Comparison of ENCODE assay signal across 24 cellular contexts in genomic region chr4:182369211-182369610, GRCh38.
DNase-seq lines count a peak whose midpoint lies in the region; ATAC-seq, FAIRE-seq and TF ChIP-seq lines count a peak whose summit lies in the region.
"Had no signal": no experiment of that assay in that cellular context is flagged by ENCODE, and none has a peak within 500 bp of the region (broad histone marks: within the 10 kb centered on the region; RNA-seq: fewer than 3 reads in every experiment).

No MANE protein-coding gene starts in this region.

- TF ChIP-seq CTCF in A673 (conservative IDR thresholded peaks at IDR 0.05; ENCODE audit: low read depth, low read length) (no peak), HFFc6 (IDR thresholded peaks at IDR 0.05) (no peak), astrocyte (IDR thresholded peaks at IDR 0.05; ENCODE audit: insufficient read depth, low read depth, low read length) (no peak), hepatocyte (IDR thresholded peaks at IDR 0.05; ENCODE audit: poor library complexity) (no peak), endothelial cell (IDR thresholded peaks at IDR 0.05; ENCODE audit: unreplicated experiment) (no peak), esophagus muscularis mucosa (IDR thresholded peaks at IDR 0.05) (no peak)

- no peaks in the 10 kb centered on the region for H3K36me3 ChIP-seq in A673 (ENCODE audit: insufficient read depth, low read length, poor library complexity, severe bottlenecking)
- H3K36me3 ChIP-seq in astrocyte (ENCODE audit: insufficient read depth, low read length): no peaks in the 10 kb centered on the region
- H3K36me3 ChIP-seq in hepatocyte (replicated peaks; ENCODE audit: insufficient read depth, low read depth): no peaks in the 10 kb centered on the region
- H3K36me3 ChIP-seq in esophagus muscularis mucosa: no peaks in the 10 kb centered on the region
- H3K36me3 ChIP-seq: prostate gland had no signal

- no peaks in the 10 kb centered on the region for H4K20me1 ChIP-seq in astrocyte (ENCODE audit: insufficient read depth, low read length)
- H4K20me1 ChIP-seq in hepatocyte (ENCODE audit: insufficient read depth, poor library complexity, severe bottlenecking): no peaks in the 10 kb centered on the region

- H3K9ac ChIP-seq in astrocyte (ENCODE audit: low read length): no peak overlapping the region
- H3K9ac ChIP-seq: GM23248 had no signal

- H3K4me3 ChIP-seq in A673 (ENCODE audit: low read depth, low read length, poor library complexity, severe bottlenecking) (no peak overlapping the region), astrocyte (ENCODE audit: insufficient read depth, low read depth, low read length) (no peak overlapping the region), hepatocyte (no peak overlapping the region), esophagus muscularis mucosa (no peak overlapping the region)
- H3K4me3 ChIP-seq: GM23248, prostate gland, testis had no signal

- TF ChIP-seq POLR2A in esophagus muscularis mucosa (IDR thresholded peaks at IDR 0.05; ENCODE audit: low read depth): no peak

- H3K27ac Mint-ChIP-seq in HFFc6 (no peak overlapping the region), astrocyte (ENCODE audit: unreplicated experiment) (no peak overlapping the region), endothelial cell (ENCODE audit: unreplicated experiment) (no peak overlapping the region)
- H3K27ac Mint-ChIP-seq: activated T-helper 1 cell treated with anti-CD3 and anti-CD28 coated beads, Interleukin-12 subunit alpha, Interleukin-12 subunit beta, Interleukin-2, Interleukin-4 antibody, amounts not matched to agents 30 ng/mL and 10 ng/mL and 1 ng/mL, durations not matched to agents 14 hours and 24 hours and 36 hours; CD4-positive, CD25-positive, alpha-beta regulatory T cell; mesothelial cell of epicardium had no signal

- peak; percentile 81 for DNase-seq in A673 (ENCODE audit: low spot score)
- peak; percentile 33 for DNase-seq in HFFc6
- DNase-seq in astrocyte (ENCODE audit: low read depth): peak; percentile 68
- no peak for DNase-seq in hepatocyte (ENCODE audit: low spot score)
- no peak for DNase-seq in SHP77 (lab: John Stamatoyannopoulos, UW)
- DNase-seq in endothelial cell (ENCODE audit: low spot score): no peak
- DNase-seq in esophagus muscularis mucosa (ENCODE audit: extremely low spot score): no peak
- DNase-seq: activated CD4-positive, CD25-positive, alpha-beta regulatory T cell treated with anti-CD3 and anti-CD28 coated beads, Interleukin-2, amount 50 U/mL, for 72 hours; caudate nucleus; CD4-positive, CD25-positive, alpha-beta regulatory T cell; effector CD8-positive, alpha-beta T cell; GM23248; MM.1S; NCI-H187 treated with DMSO at 0.1 percent for 48 hours; NCI-H446 treated with DMSO at 0.1 percent for 48 hours; SIG-M5; stimulated activated CD8-positive, alpha-beta memory T cell treated with anti-CD3 and anti-CD28 coated beads, Interleukin-4, amount 100 ng/mL, for 48 hours; testis had no signal

- no peaks in the 10 kb centered on the region for H3K9me2 ChIP-seq in hepatocyte (replicated peaks; ENCODE audit: insufficient read depth)

- H3K27me3 ChIP-seq in A673 (replicated peaks; ENCODE audit: insufficient read depth, low read depth, low read length, poor library complexity) (no peaks in the 10 kb centered on the region), astrocyte (ENCODE audit: insufficient read depth, low read length) (no peaks in the 10 kb centered on the region), hepatocyte (no peaks in the 10 kb centered on the region), esophagus muscularis mucosa (no peaks in the 10 kb centered on the region)
- H3K27me3 ChIP-seq: testis had no signal

- H3K4me1 ChIP-seq in A673 (ENCODE audit: insufficient read depth, low read length, poor library complexity, severe bottlenecking) (peaks cover 16% of the 10 kb centered on the region), astrocyte (ENCODE audit: insufficient read depth, low read length) (peaks cover 7% of the 10 kb centered on the region), hepatocyte (ENCODE audit: insufficient read depth) (peaks cover 3% of the 10 kb centered on the region), esophagus muscularis mucosa (no peaks in the 10 kb centered on the region)
- H3K4me1 ChIP-seq: prostate gland, testis had no signal

- FAIRE-seq in astrocyte (lab: Jason Lieb, UNC): peak; percentile 84
- FAIRE-seq: A204.1, HepG2 had no signal

- H3K9me3 Mint-ChIP-seq in HFFc6 (no peaks in the 10 kb centered on the region), astrocyte (ENCODE audit: unreplicated experiment) (no peaks in the 10 kb centered on the region), endothelial cell (ENCODE audit: unreplicated experiment) (no peaks in the 10 kb centered on the region)
- H3K9me3 Mint-ChIP-seq: activated T-helper 1 cell treated with anti-CD3 and anti-CD28 coated beads, Interleukin-12 subunit alpha, Interleukin-12 subunit beta, Interleukin-2, Interleukin-4 antibody, amounts not matched to agents 30 ng/mL and 10 ng/mL and 1 ng/mL, durations not matched to agents 14 hours and 24 hours and 36 hours had no signal

- no peaks in the 10 kb centered on the region for H3K27me3 Mint-ChIP-seq in HFFc6 (ENCODE audit: insufficient read depth)
- no peaks in the 10 kb centered on the region for H3K27me3 Mint-ChIP-seq in astrocyte (ENCODE audit: low read depth, unreplicated experiment)
- no peaks in the 10 kb centered on the region for H3K27me3 Mint-ChIP-seq in endothelial cell (ENCODE audit: unreplicated experiment)
- H3K27me3 Mint-ChIP-seq: CD4-positive, CD25-positive, alpha-beta regulatory T cell had no signal

- H3K36me3 Mint-ChIP-seq in HFFc6 (ENCODE audit: low read depth) (no peaks in the 10 kb centered on the region; the same call in 1 of the 2 replicates), astrocyte (ENCODE audit: low read depth, unreplicated experiment) (peaks cover 10% of the 10 kb centered on the region), endothelial cell (ENCODE audit: low read depth, unreplicated experiment) (no peaks in the 10 kb centered on the region)
- H3K36me3 Mint-ChIP-seq: CD4-positive, CD25-positive, alpha-beta regulatory T cell had no signal

- no peak overlapping the region for H2AFZ ChIP-seq in astrocyte (ENCODE audit: low read depth, low read length)
- no peak overlapping the region for H2AFZ ChIP-seq in hepatocyte
- H2AFZ ChIP-seq: GM23248 had no signal

- H3K4me2 ChIP-seq in astrocyte (ENCODE audit: low read length) (peak overlapping the region; percentile 23), hepatocyte (peak overlapping the region; percentile 28)

- POLR2A ChIA-PET in A673 (lab: Charles Lee; ENCODE audit: low non-redundant PET): no interaction called here

- no peak for TF ChIP-seq EP300 in esophagus muscularis mucosa (IDR thresholded peaks at IDR 0.05)

- peaks cover 31% of the 10 kb centered on the region for H3K4me1 Mint-ChIP-seq in HFFc6 (ENCODE audit: low read depth)
- H3K4me1 Mint-ChIP-seq in astrocyte (ENCODE audit: low read depth, unreplicated experiment): peaks cover 29% of the 10 kb centered on the region
- H3K4me1 Mint-ChIP-seq in endothelial cell (ENCODE audit: unreplicated experiment): peaks cover 12% of the 10 kb centered on the region
- H3K4me1 Mint-ChIP-seq: CD4-positive, CD25-positive, alpha-beta regulatory T cell had no signal

- no peak for ATAC-seq in GM19324 (IDR thresholded peaks at IDR 0.05; ENCODE audit: low FRiP score, unreplicated experiment)
- ATAC-seq: HepG2 had no signal

- H3K27ac ChIP-seq in A673 (ENCODE audit: low read depth, low read length, poor library complexity, severe bottlenecking) (no peak overlapping the region), astrocyte (ENCODE audit: low read depth, low read length) (no peak overlapping the region), hepatocyte (no peak overlapping the region), esophagus muscularis mucosa (replicated peaks in 1 of 4) (no peak overlapping the region)
- H3K27ac ChIP-seq: GM23248, prostate gland, testis had no signal

- no TSS peak for BruUV-seq in A673 (replicated peaks; lab: Mats Ljungman, UMichigan)

- H3K4me3 Mint-ChIP-seq in HFFc6: peak overlapping the region; percentile 19; the same call in 1 of the 2 replicates
- no peak overlapping the region for H3K4me3 Mint-ChIP-seq in astrocyte (ENCODE audit: unreplicated experiment)
- no peak overlapping the region for H3K4me3 Mint-ChIP-seq in endothelial cell (ENCODE audit: unreplicated experiment)
- H3K4me3 Mint-ChIP-seq: activated T-helper 1 cell treated with anti-CD3 and anti-CD28 coated beads, Interleukin-12 subunit alpha, Interleukin-12 subunit beta, Interleukin-2, Interleukin-4 antibody, amounts not matched to agents 30 ng/mL and 10 ng/mL and 1 ng/mL, durations not matched to agents 14 hours and 24 hours and 36 hours; CD4-positive, CD25-positive, alpha-beta regulatory T cell; mesothelial cell of epicardium had no signal

- intact Hi-C loops in A673 (cut with micrococcal nuclease; ENCODE audit: unreplicated experiment): no loop called here
- intact Hi-C loops in esophagus muscularis mucosa (cut with DNase I): no loop called here

- no peaks in the 10 kb centered on the region for H3K9me3 ChIP-seq in A673 (ENCODE audit: low read depth, low read length, poor library complexity, severe bottlenecking)
- no peaks in the 10 kb centered on the region for H3K9me3 ChIP-seq in astrocyte (ENCODE audit: insufficient read depth, low read depth, low read length)
- H3K9me3 ChIP-seq in hepatocyte (ENCODE audit: low read depth): no peaks in the 10 kb centered on the region
- H3K9me3 ChIP-seq in esophagus muscularis mucosa: no peaks in the 10 kb centered on the region
- H3K9me3 ChIP-seq: prostate gland, testis had no signal

- CTCF ChIA-PET in A673 (lab: Charles Lee): no interaction called here

- WGBS in hepatocyte (ENCODE audit: low lambda C conversion rate, missing lambda C conversion rate): 62% methylated on average over 3 of the region's 3 CpGs
- 80% methylated on average over 3 of the region's 3 CpGs for WGBS in esophagus muscularis mucosa

- no peaks in the 10 kb centered on the region for H3K79me2 ChIP-seq in astrocyte (ENCODE audit: insufficient read depth, low read length)
- no peaks in the 10 kb centered on the region for H3K79me2 ChIP-seq in hepatocyte

Comparison
In these comparisons a context has a peak if more than half of its experiments do, and no peak if none do; other contexts are left out.
1. DNase-seq: peak in A673 (single experiment), HFFc6 (single experiment) and astrocyte (single experiment); none in hepatocyte (single experiment), SHP77 (0 of 2), endothelial cell (single experiment) and esophagus muscularis mucosa (single experiment).